10 cellular contexts compared by ENCODE assay signal in the genomic region with DNA sequence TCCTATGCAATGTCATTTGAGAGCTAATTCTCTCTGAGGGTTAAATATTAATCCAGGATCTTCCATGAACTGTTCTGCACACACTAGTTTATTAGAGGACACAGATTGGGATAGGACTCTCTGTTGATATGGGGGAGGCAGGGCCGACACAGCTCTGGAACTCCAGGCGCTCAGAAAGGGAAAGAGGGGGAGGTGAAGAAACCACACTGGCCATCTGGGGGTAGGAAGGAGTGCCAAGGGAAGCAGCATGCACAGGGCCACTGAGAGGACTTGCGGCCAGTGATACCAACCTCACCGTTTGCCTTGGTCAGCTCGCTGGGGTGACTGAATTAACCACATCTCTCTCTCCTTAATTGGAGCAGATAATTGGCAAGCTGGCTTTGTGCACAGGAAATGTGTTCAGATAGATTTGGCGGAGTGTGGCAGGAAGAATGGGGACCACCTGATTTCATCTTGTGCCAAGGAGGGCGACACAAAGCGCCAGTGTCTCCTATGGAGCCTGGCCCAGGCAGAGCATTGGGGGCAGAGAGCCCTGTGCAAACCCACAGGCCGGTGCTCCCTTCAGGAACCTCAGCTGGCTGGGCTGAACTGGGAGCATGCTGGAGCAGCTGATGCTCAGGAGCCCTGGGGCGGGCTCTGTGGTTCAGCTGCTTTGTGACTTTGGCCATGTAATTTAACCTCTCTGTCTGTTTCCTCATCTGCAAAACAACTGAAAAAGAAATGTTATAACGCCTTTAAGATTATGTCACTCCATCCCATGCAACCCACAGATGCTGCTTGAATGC. TPM values are rescaled to one million over a fixed set of nuclear protein-coding genes. Genes with fewer than 3 reads are reported as not detected.
DNase-seq lines count a peak whose midpoint lies in the region; ATAC-seq, FAIRE-seq and TF ChIP-seq lines count a peak whose summit lies in the region.
"Had no signal": no experiment of that assay in that cellular context is flagged by ENCODE, and none has a peak within 500 bp of the region (broad histone marks: within the 10 kb centered on the region; RNA-seq: fewer than 3 reads in every experiment).

No MANE protein-coding gene starts in this region.

- H3K27ac Mint-ChIP-seq in activated naive CD8-positive, alpha-beta T cell treated with anti-CD3 and anti-CD28 coated beads, Interleukin-2, amount 10 ng/mL, durations not matched to agents 7 days and 5 days: peak overlapping the region; percentile 69
- H3K27ac Mint-ChIP-seq: nephron had no signal

- no peaks in the 10 kb centered on the region for H3K36me3 ChIP-seq in left lung

- POLR2A ChIA-PET in AG04450 (lab: Yijun Ruan, JAX): no interaction called here
- POLR2A ChIA-PET in activated naive CD8-positive, alpha-beta T cell treated with anti-CD3 and anti-CD28 coated beads, Interleukin-2, amount 10 ng/mL, durations not matched to agents 7 days and 5 days (lab: Charles Lee): interaction anchor here (0.6 to 1.1 kb wide), 2 partner anchors 19 to 34 kb away, joined by 4 read pairs; no protein-coding TSS in a partner anchor

- H3K4me3 Mint-ChIP-seq in activated naive CD8-positive, alpha-beta T cell treated with anti-CD3 and anti-CD28 coated beads, Interleukin-2, amount 10 ng/mL, durations not matched to agents 7 days and 5 days: peak overlapping the region; percentile 29
- H3K4me3 Mint-ChIP-seq: nephron had no signal

- H3K36me3 Mint-ChIP-seq in activated naive CD8-positive, alpha-beta T cell treated with anti-CD3 and anti-CD28 coated beads, Interleukin-2, amount 10 ng/mL, durations not matched to agents 7 days and 5 days: no peaks in the 10 kb centered on the region

- H3K27me3 ChIP-seq in AG04450 (ENCODE audit: control insufficient read depth, insufficient read depth, low read length) (peaks cover 3% of the 10 kb centered on the region), left lung (no peaks in the 10 kb centered on the region)

- ATAC-seq in activated naive CD8-positive, alpha-beta T cell treated with anti-CD3 and anti-CD28 coated beads, Interleukin-2, amount 10 ng/mL, durations not matched to agents 7 days and 5 days (ENCODE audit: low read depth): peak; percentile 35
- ATAC-seq in left lung (peak; percentile 39), HG03097 (IDR thresholded peaks at IDR 0.05; ENCODE audit: low FRiP score, unreplicated experiment) (no peak), HG03571 (IDR thresholded peaks at IDR 0.05; ENCODE audit: unreplicated experiment) (no peak)

- no peak for FAIRE-seq in GM12892 (lab: Jason Lieb, UNC)
- FAIRE-seq: GM18507 had no signal

- H3K27ac ChIP-seq in AG04450 (ENCODE audit: low read depth, low read length) (no peak overlapping the region), left lung (no peak overlapping the region)

- no peak for TF ChIP-seq CTCF in AG04450 (IDR thresholded peaks at IDR 0.05; ENCODE audit: low read depth, low read length)
- no peak for TF ChIP-seq CTCF in left lung (IDR thresholded peaks at IDR 0.05)

- CTCF ChIA-PET in AG04450 (lab: Charles Lee): interaction anchor here (2.1 kb wide), 1 partner anchor 308 kb away, joined by 6 read pairs; no protein-coding TSS in a partner anchor

- H3K4me1 ChIP-seq in left lung: peaks cover 2 to 29% of the 10 kb centered on the region in 2 donors

- peaks cover 2% of the 10 kb centered on the region for H3K27me3 Mint-ChIP-seq in activated naive CD8-positive, alpha-beta T cell treated with anti-CD3 and anti-CD28 coated beads, Interleukin-2, amount 10 ng/mL, durations not matched to agents 7 days and 5 days

- H3K4me1 Mint-ChIP-seq in activated naive CD8-positive, alpha-beta T cell treated with anti-CD3 and anti-CD28 coated beads, Interleukin-2, amount 10 ng/mL, durations not matched to agents 7 days and 5 days: peaks cover 33% of the 10 kb centered on the region

- no peak for TF ChIP-seq POLR2A in GM12892 (IDR thresholded peaks at IDR 0.05; ENCODE audit: low read depth, low read length)

- DNase-seq in AG04450 (ENCODE audit: low read depth, low spot score): peak; percentile 1
- peak; percentile 82 for DNase-seq in H4 (ENCODE audit: low spot score)
- DNase-seq in activated naive CD8-positive, alpha-beta T cell treated with anti-CD3 and anti-CD28 coated beads, Interleukin-2, amount 10 ng/mL, durations not matched to agents 7 days and 5 days: peak; percentile 34
- peak in 1 of 2 donors; percentile 44 for DNase-seq in left lung
- no peak for DNase-seq in activated CD4-positive, alpha-beta T cell treated with anti-CD3 and anti-CD28 coated beads for 4 hours
- DNase-seq in GM12892 (ENCODE audit: insufficient read length): no peak

- no peaks in the 10 kb centered on the region for H3K9me3 ChIP-seq in AG04450 (ENCODE audit: control insufficient read depth, insufficient read depth, low read length)
- no peaks in the 10 kb centered on the region for H3K9me3 ChIP-seq in left lung

- H3K4me3 ChIP-seq in AG04450 (ENCODE audit: low read depth, low read length) (no peak overlapping the region), left lung (no peak overlapping the region)

- intact Hi-C loops in left lung (cut with DNase I): no loop called here

- no peaks in the 10 kb centered on the region for H3K9me3 Mint-ChIP-seq in activated naive CD8-positive, alpha-beta T cell treated with anti-CD3 and anti-CD28 coated beads, Interleukin-2, amount 10 ng/mL, durations not matched to agents 7 days and 5 days
- H3K9me3 Mint-ChIP-seq: nephron had no signal

RNA-seq across cellular contexts. Expression of gene PPP1R21, which starts 25.4 kb away (rescaled TPM):
- 25.5 and 26.9 TPM in 2 replicates for polyA plus RNA-seq in AG04450 (2011; rRNA removed)
- 15.7 and 16.0 TPM in 2 replicates for polyA minus RNA-seq in AG04450 (2011; rRNA and poly(A)+ RNA removed)
- 6.7 and 11.5 TPM in 2 replicates for total RNA-seq in H4 (2014; rRNA removed; shearing (Covaris generic))
- 10 to 100 TPM; 52.7 to 53.5 TPM for total RNA-seq in activated naive CD8-positive, alpha-beta T cell treated with anti-CD3 and anti-CD28 coated beads, Interleukin-2, amount 10 ng/mL, durations not matched to agents 7 days and 5 days
- 10 to 100 TPM; 26.2 to 26.4 TPM for total RNA-seq in left lung
- 28.1 TPM for polyA plus RNA-seq in GM12892 (2012; ENCODE audit: missing spikeins)

Comparison
In these comparisons a context has a peak if more than half of its experiments do, and no peak if none do; other contexts are left out.
1. DNase-seq: peak in AG04450 (single experiment), H4 (single experiment) and activated naive CD8-positive, alpha-beta T cell treated with anti-CD3 and anti-CD28 coated beads, Interleukin-2, amount 10 ng/mL, durations not matched to agents 7 days and 5 days (single experiment); none in activated CD4-positive, alpha-beta T cell treated with anti-CD3 and anti-CD28 coated beads for 4 hours (0 of 2) and GM12892 (single experiment).
2. ATAC-seq: peak in activated naive CD8-positive, alpha-beta T cell treated with anti-CD3 and anti-CD28 coated beads, Interleukin-2, amount 10 ng/mL, durations not matched to agents 7 days and 5 days (single experiment) and left lung (single experiment); none in HG03097 (single experiment) and HG03571 (single experiment).